10 cellular contexts compared by ENCODE assay signal in the genomic region with DNA sequence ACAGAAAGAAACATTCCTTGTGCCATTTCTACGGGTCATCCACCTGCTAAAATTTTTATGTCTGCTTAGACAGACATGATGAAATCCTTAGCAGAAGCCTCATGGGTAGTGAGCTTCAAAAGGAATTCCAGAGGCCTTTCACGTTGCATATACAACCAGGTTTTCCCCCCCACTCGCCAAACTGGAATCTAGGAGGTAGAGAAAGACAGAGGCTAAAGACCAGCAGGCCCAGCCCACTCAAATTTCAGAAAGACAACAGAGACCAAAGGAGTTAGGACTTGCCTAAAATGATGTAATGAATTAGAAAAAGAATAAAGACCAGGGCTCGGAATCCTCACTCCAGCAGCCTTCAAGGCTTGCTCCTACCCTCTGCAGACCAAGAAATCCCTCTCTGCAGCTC. TPM values are rescaled to one million over a fixed set of nuclear protein-coding genes. Genes with fewer than 3 reads are reported as not detected.
DNase-seq lines count a peak whose midpoint lies in the region; FAIRE-seq and TF ChIP-seq lines count a peak whose summit lies in the region.
"Had no signal": no experiment of that assay in that cellular context is flagged by ENCODE, and none has a peak within 500 bp of the region (broad histone marks: within the 10 kb centered on the region; RNA-seq: fewer than 3 reads in every experiment).

No MANE protein-coding gene starts in this region.

- peaks cover 84% of the 10 kb centered on the region for H3K4me1 ChIP-seq in muscle layer of colon (ENCODE audit: insufficient read depth, low read length)
- H3K4me1 ChIP-seq in transverse colon = peaks cover 51 to 88% (median 66%) of the 10 kb centered on the region in 4 donors

- H3K36me3 Mint-ChIP-seq in activated naive CD4-positive, alpha-beta T cell treated with anti-CD3 and anti-CD28 coated beads, Interleukin-2, amount 10 ng/mL, durations not matched to agents 7 days and 5 days = peaks cover 17% of the 10 kb centered on the region

- H3K9me3 ChIP-seq in muscle layer of colon (ENCODE audit: low read length) (no peaks in the 10 kb centered on the region), transverse colon (no peaks in the 10 kb centered on the region)

- H3K27me3 Mint-ChIP-seq in activated naive CD4-positive, alpha-beta T cell treated with anti-CD3 and anti-CD28 coated beads, Interleukin-2, amount 10 ng/mL, durations not matched to agents 7 days and 5 days = no peaks in the 10 kb centered on the region

- no peak for FAIRE-seq in bronchial epithelial cell (lab: Jason Lieb, UNC)

- no peak overlapping the region for H3K4me3 Mint-ChIP-seq in activated naive CD4-positive, alpha-beta T cell treated with anti-CD3 and anti-CD28 coated beads, Interleukin-2, amount 10 ng/mL, durations not matched to agents 7 days and 5 days

- WGBS in transverse colon (ENCODE audit: low coverage in 1 of 2), 2 donors = 59 to 68% methylated on average over 4 of the region's 4 CpGs

- peak overlapping the region; percentile 91 for H3K27ac Mint-ChIP-seq in activated naive CD4-positive, alpha-beta T cell treated with anti-CD3 and anti-CD28 coated beads, Interleukin-2, amount 10 ng/mL, durations not matched to agents 7 days and 5 days

- peaks cover 92% of the 10 kb centered on the region for H3K4me1 Mint-ChIP-seq in activated naive CD4-positive, alpha-beta T cell treated with anti-CD3 and anti-CD28 coated beads, Interleukin-2, amount 10 ng/mL, durations not matched to agents 7 days and 5 days

- intact Hi-C loops in transverse colon (cut with DNase I; ENCODE audit: low total_unique reads) = loop anchor here (10.0 kb wide), 1 partner anchor 47 kb away; no protein-coding TSS in a partner anchor

- no peaks in the 10 kb centered on the region for H3K27me3 ChIP-seq in bronchial epithelial cell (ENCODE audit: control insufficient read depth, insufficient read depth, low read length)
- no peaks in the 10 kb centered on the region for H3K27me3 ChIP-seq in muscle layer of colon (ENCODE audit: control insufficient read depth in 1 of 2, insufficient read depth in 2 of 2, low read length in 2 of 2)
- H3K27me3 ChIP-seq in transverse colon = no peaks in the 10 kb centered on the region

- CTCF ChIA-PET in activated naive CD4-positive, alpha-beta T cell treated with anti-CD3 and anti-CD28 coated beads, Interleukin-2, amount 10 ng/mL, durations not matched to agents 7 days and 5 days (lab: Charles Lee) = interaction anchor here (0.6 to 1.7 kb wide), 3 partner anchors 9 to 14 kb away, joined by 3 to 6 read pairs (median 5); a partner anchor contains a TSS

- no peak for DNase-seq in activated naive CD4-positive, alpha-beta T cell treated with anti-CD3 and anti-CD28 coated beads, Interleukin-2, amount 10 ng/mL, durations not matched to agents 7 days and 5 days
- no peak for DNase-seq in activated naive CD4-positive, alpha-beta T cell treated with Interleukin-2 at 50 U/mL for 16 hours
- peak; percentile 73 for DNase-seq in bronchial epithelial cell (ENCODE audit: low read depth)
- DNase-seq in transverse colon = no peak
- no peak for DNase-seq in NCI-H510A treated with DMSO at 0.1 percent for 48 hours (lab: John Stamatoyannopoulos, UW)
- no peak for DNase-seq in NCI-H345 (lab: John Stamatoyannopoulos, UW)
- no peak for DNase-seq in NCI-H2107 (lab: John Stamatoyannopoulos, UW)
- DNase-seq: amygdala, RPMI8226 had no signal

- H3K36me3 ChIP-seq in bronchial epithelial cell (ENCODE audit: control insufficient read depth, insufficient read depth, low read length) (peaks cover 2% of the 10 kb centered on the region), muscle layer of colon (ENCODE audit: insufficient read depth, low read length) (no peaks in the 10 kb centered on the region), transverse colon (no peaks in the 10 kb centered on the region)

- peak overlapping the region; percentile 28 for H3K27ac ChIP-seq in muscle layer of colon (ENCODE audit: low read depth, low read length)
- peak overlapping the region; percentile 93 to 97 (median 96) for H3K27ac ChIP-seq in transverse colon

- no peak for TF ChIP-seq EP300 in transverse colon (IDR thresholded peaks at IDR 0.05; ENCODE audit: low read depth)

- no peaks in the 10 kb centered on the region for H3K9me3 Mint-ChIP-seq in activated naive CD4-positive, alpha-beta T cell treated with anti-CD3 and anti-CD28 coated beads, Interleukin-2, amount 10 ng/mL, durations not matched to agents 7 days and 5 days

- in situ Hi-C loops in transverse colon (cut with MboI; ENCODE audit: low pct_ligation_motif_present in 1 of 4, low pct_unique_long_range_greater_than_20kb in 1 of 4, low sequenced_read_pairs in 3 of 4) = no loop called here

- TF ChIP-seq POLR2A in transverse colon (IDR thresholded peaks at IDR 0.05) = no peak

- H3K4me3 ChIP-seq in bronchial epithelial cell (ENCODE audit: low read depth, low read length) (no peak overlapping the region), muscle layer of colon (ENCODE audit: low read depth in 1 of 2, low read length in 2 of 2) (no peak overlapping the region), transverse colon (no peak overlapping the region)

- TF ChIP-seq CTCF in bronchial epithelial cell (IDR thresholded peaks at IDR 0.05; ENCODE audit: insufficient read depth, low read length, severe bottlenecking) (no peak), transverse colon (IDR thresholded peaks at IDR 0.05) (no peak)

- H3K9ac ChIP-seq in muscle layer of colon (ENCODE audit: low read length) = no peak overlapping the region

RNA-seq across cellular contexts. Expression of a gene that starts 9.2 kb away (rescaled TPM):
- 21.3 and 30.3 TPM in 2 replicates for total RNA-seq in bronchial epithelial cell
- total RNA-seq in transverse colon = 100 to 1,000 TPM in 2 of 4 donors, 10 to 100 TPM in 2; 23.7 to 126 (median 93.7) TPM
